Comparison of ENCODE assay signal across 8 cellular contexts in the genomic region with DNA sequence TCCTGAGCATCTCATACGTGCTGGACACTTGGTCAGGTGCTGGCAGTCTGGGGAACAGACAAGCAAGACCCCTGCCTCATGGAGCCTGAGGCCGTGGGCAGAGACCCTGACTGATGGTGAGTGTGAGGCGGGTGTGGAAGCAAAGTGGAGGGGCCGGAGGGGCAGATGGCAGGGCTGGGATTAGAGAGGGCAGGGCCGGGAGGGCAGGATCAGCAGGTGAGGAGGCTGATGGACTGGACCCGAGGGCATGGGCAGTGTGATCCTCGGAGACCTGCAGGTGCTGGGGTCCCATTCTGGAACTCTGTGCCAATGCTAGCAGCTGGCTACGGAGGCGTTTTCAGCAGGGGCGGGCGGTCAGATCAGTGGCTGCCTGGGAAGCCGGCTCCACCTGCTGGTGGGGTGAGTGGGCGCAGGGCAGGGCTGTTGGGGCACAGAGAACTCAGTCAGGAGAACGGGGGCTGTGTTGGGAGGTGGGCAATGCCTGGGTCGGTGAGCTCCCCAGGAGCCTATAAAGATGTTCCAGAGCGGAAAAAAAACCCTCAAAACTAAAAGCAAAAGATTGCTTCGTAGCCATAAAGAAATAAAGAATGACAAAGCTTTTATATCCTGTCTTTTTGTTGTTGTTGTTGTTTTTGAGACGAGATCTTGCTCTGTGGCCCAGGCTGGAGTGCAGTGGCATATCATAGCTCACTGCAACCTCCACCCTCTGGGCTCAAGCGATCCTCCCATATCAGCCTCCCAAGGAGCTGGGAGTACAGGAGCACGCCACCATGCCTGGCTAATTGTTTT. TPM values are rescaled to one million over a fixed set of nuclear protein-coding genes. Genes with fewer than 3 reads are reported as not detected.
DNase-seq lines count a peak whose midpoint lies in the region; ATAC-seq and TF ChIP-seq lines count a peak whose summit lies in the region.

No MANE protein-coding gene starts in this region.

- H3K27me3 ChIP-seq in left lung, result peaks cover 0 to 17% of the 10 kb centered on the region in 2 donors

- no peaks in the 10 kb centered on the region for H3K36me3 ChIP-seq in left lung

- H3K4me3 Mint-ChIP-seq in Calu3 (ENCODE audit: low read depth, unreplicated experiment) (no peak overlapping the region), IgD-negative memory B cell (peak overlapping the region in 3 of 4 donors; percentile 59 to 83 (median 83))

- CTCF ChIA-PET in Calu3 (lab: Charles Lee), result interaction anchor here (0.8 to 1.0 kb wide), 4 partner anchors 8 to 506 kb away, joined by 3 to 4 read pairs (median 4); no protein-coding TSS in a partner anchor

- peaks cover 0 to 25% of the 10 kb centered on the region in 2 donors for H3K4me1 ChIP-seq in left lung

- H3K9me3 Mint-ChIP-seq in Calu3 (ENCODE audit: low read depth, unreplicated experiment) (no peaks in the 10 kb centered on the region), IgD-negative memory B cell (no peaks in the 10 kb centered on the region)

- peaks cover 74% of the 10 kb centered on the region for H3K27me3 Mint-ChIP-seq in Calu3 (ENCODE audit: unreplicated experiment)
- peaks cover 4% of the 10 kb centered on the region for H3K27me3 Mint-ChIP-seq in IgD-negative memory B cell

- H3K4me1 Mint-ChIP-seq in Calu3 (ENCODE audit: low read depth, unreplicated experiment) (peaks cover 18% of the 10 kb centered on the region), IgD-negative memory B cell (peaks cover 34 to 50% (median 50%) of the 10 kb centered on the region in 3 donors)

- DNase-seq in Calu3 (peak; percentile 85), left lung (peak in 1 of 2 donors; percentile 91), NCI-H2227 treated with DMSO at 0.1 percent for 48 hours (lab: John Stamatoyannopoulos, UW) (no peak), DMS114 treated with DMSO at 0.1 percent for 48 hours (lab: John Stamatoyannopoulos, UW; ENCODE audit: unreplicated experiment) (no peak)
- DNase-seq in activated CD4-positive, alpha-beta T cell treated with anti-CD3 and anti-CD28 coated beads, Interleukin-2, amount 50 U/mL, for 48 hours, result peak; percentile 21 to 33

- H3K27ac Mint-ChIP-seq in Calu3 (ENCODE audit: unreplicated experiment) (no peak overlapping the region), IgD-negative memory B cell (peak overlapping the region in 2 of 3 donors; percentile 30 to 99)

- peak; percentile 66 for ATAC-seq in left lung
- ATAC-seq in HG03460 (IDR thresholded peaks at IDR 0.05; ENCODE audit: unreplicated experiment), result no peak
- ATAC-seq in HG03175 (IDR thresholded peaks at IDR 0.05; ENCODE audit: unreplicated experiment), result no peak

- peak overlapping the region in 1 of 2 donors; percentile 24 for H3K27ac ChIP-seq in left lung

- intact Hi-C loops in Calu3 (cut with micrococcal nuclease; ENCODE audit: unreplicated experiment) (loop anchor here (5.0 kb wide), 1 partner anchor 83 kb away; no protein-coding TSS in a partner anchor), left lung (cut with DNase I) (no loop called here)

- no TSS peak for BruUV-seq in Calu3 (replicated peaks; lab: Mats Ljungman, UMichigan)

- H3K4me3 ChIP-seq in left lung, result peak overlapping the region in 1 of 2 donors; percentile 20

- no peaks in the 10 kb centered on the region for H3K9me3 ChIP-seq in left lung

- TF ChIP-seq CTCF in Calu3 (IDR thresholded peaks at IDR 0.05; ENCODE audit: unreplicated experiment), result peak; percentile 87
- peak; percentile 26 to 44 for TF ChIP-seq CTCF in left lung (IDR thresholded peaks at IDR 0.05)

- H3K36me3 Mint-ChIP-seq in Calu3 (ENCODE audit: insufficient read depth, unreplicated experiment), result peaks cover 7% of the 10 kb centered on the region
- H3K36me3 Mint-ChIP-seq in IgD-negative memory B cell, result peaks cover 4% of the 10 kb centered on the region

RNA-seq across cellular contexts. Expression of gene C16orf74, which starts 8.9 kb away (rescaled TPM):
- 2.2 and 3.4 TPM in 2 replicates for total RNA-seq in Calu3 (2022)
- polyA plus RNA-seq in IgD-negative memory B cell, result 39.7 TPM
- 1 to 10 TPM; 1.3 to 1.9 TPM for total RNA-seq in left lung

RNA-seq across cellular contexts. Expression of gene EMC8, which starts 39.5 kb away (rescaled TPM):
- total RNA-seq in Calu3 (2022), result 61.5 and 62.7 TPM in 2 replicates
- polyA plus RNA-seq in IgD-negative memory B cell, result 28.3 TPM
- total RNA-seq in left lung, result 10 to 100 TPM; 19.4 to 29.1 TPM

RNA-seq across cellular contexts. Expression of gene COX4I1, which starts 39.7 kb away (rescaled TPM):
- total RNA-seq in Calu3 (2022), result 609 and 639 TPM in 2 replicates
- 1,007 TPM for polyA plus RNA-seq in IgD-negative memory B cell
- total RNA-seq in left lung, result 100 to 1,000 TPM; 368 to 418 TPM

Comparison
In these comparisons a context has a peak if more than half of its experiments do, and no peak if none do; other contexts are left out.
1. DNase-seq: peak in Calu3 (single experiment) and activated CD4-positive, alpha-beta T cell treated with anti-CD3 and anti-CD28 coated beads, Interleukin-2, amount 50 U/mL, for 48 hours (2 of 2); none in NCI-H2227 treated with DMSO at 0.1 percent for 48 hours (single experiment) and DMS114 treated with DMSO at 0.1 percent for 48 hours (single experiment).